ENCODE assay signal across 8 cellular contexts in the genomic region with DNA sequence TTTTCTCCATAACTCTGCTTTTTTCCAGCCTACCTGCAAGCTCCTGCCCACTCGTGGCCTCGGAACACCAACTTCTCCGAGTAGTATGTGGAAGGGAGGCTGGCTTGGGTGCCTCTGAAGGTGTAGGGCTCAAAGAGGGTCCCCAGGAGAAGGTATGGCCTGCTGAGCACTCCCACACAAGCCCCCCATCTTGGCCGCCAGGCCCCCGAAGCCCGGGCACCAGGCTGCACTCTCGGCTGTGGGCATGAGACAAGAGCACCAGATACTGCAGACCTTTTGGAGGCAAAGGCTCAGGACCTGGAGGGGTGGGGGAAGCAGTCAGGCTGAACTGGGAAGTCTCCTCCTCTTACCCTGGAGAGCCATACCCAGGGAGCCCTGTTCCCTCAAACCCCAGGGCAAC. TPM values are rescaled to one million over a fixed set of nuclear protein-coding genes. Genes with fewer than 3 reads are reported as not detected.
DNase-seq lines count a peak whose midpoint lies in the region; ATAC-seq and TF ChIP-seq lines count a peak whose summit lies in the region.

No MANE protein-coding gene starts in this region.

- peak overlapping the region; percentile 77 for H2AFZ ChIP-seq in KMS-11 (ENCODE audit: low read depth)

- POLR2A ChIA-PET in CD4-positive, alpha-beta memory T cell (lab: Charles Lee; ENCODE audit: partially characterized antibody) = interaction anchor here (9.6 kb wide), 1 partner anchor 17 kb away, joined by 210 read pairs; a partner anchor contains a TSS

- H3K4me1 Mint-ChIP-seq in CD4-positive, alpha-beta memory T cell = peaks cover 28 to 47% (median 34%) of the 10 kb centered on the region in 4 donors
- peaks cover 47% of the 10 kb centered on the region for H3K4me1 Mint-ChIP-seq in brain
- peaks cover 30 to 41% of the 10 kb centered on the region in 2 donors for H3K4me1 Mint-ChIP-seq in natural killer cell

- H3K4me2 ChIP-seq in KMS-11 = peak overlapping the region; percentile 91

- peak overlapping the region in 5 of 7 donors; percentile 48 to 97 (median 88) for H3K27ac Mint-ChIP-seq in CD4-positive, alpha-beta memory T cell
- H3K27ac Mint-ChIP-seq in brain (peak overlapping the region in 3 of 5 experiments; percentile 96 to 99 (median 97)), natural killer cell (peak overlapping the region in 1 of 2 donors; percentile 41)

- no peaks in the 10 kb centered on the region for H3K27me3 Mint-ChIP-seq in CD4-positive, alpha-beta memory T cell
- H3K27me3 Mint-ChIP-seq in brain = peaks cover 5% of the 10 kb centered on the region
- no peaks in the 10 kb centered on the region for H3K27me3 Mint-ChIP-seq in natural killer cell (ENCODE audit: low read depth in 2 of 2)

- peaks cover 13% of the 10 kb centered on the region for H3K79me2 ChIP-seq in KMS-11 (ENCODE audit: insufficient read depth, low read depth)

- peaks cover 5 to 6% of the 10 kb centered on the region in 2 donors for H3K36me3 Mint-ChIP-seq in CD4-positive, alpha-beta memory T cell
- peaks cover 14% of the 10 kb centered on the region for H3K36me3 Mint-ChIP-seq in brain
- H3K36me3 Mint-ChIP-seq in natural killer cell = no peaks in the 10 kb centered on the region

- CTCF ChIA-PET in CD4-positive, alpha-beta memory T cell (lab: Charles Lee; ENCODE audit: partially characterized antibody) = interaction anchor here (1.9 kb wide), 1 partner anchor 15 kb away, joined by 6 read pairs; no protein-coding TSS in a partner anchor

- H3K9ac ChIP-seq in KMS-11 = peak overlapping the region; percentile 91; the same call in 1 of the 2 replicates

- no peaks in the 10 kb centered on the region for H3K27me3 ChIP-seq in CD4-positive, alpha-beta memory T cell (ENCODE audit: insufficient read depth, low read length)
- no peaks in the 10 kb centered on the region for H3K27me3 ChIP-seq in KMS-11 (ENCODE audit: insufficient read depth, low read depth)

- in situ Hi-C loops in ACHN (cut with HindIII; ENCODE audit: low pct_ligation_motif_present, low pct_unique_long_range_greater_than_20kb, low sequenced_read_pairs) = no loop called here

- peak overlapping the region in 6 of 8 donors; percentile 58 to 93 (median 90) for H3K4me3 Mint-ChIP-seq in CD4-positive, alpha-beta memory T cell
- peak overlapping the region; percentile 90 to 94 (median 94) for H3K4me3 Mint-ChIP-seq in brain
- H3K4me3 Mint-ChIP-seq in natural killer cell = peak overlapping the region; percentile 86

- peak overlapping the region in 1 of 2 donors; percentile 66 for H3K4me3 ChIP-seq in CD4-positive, alpha-beta memory T cell (ENCODE audit: low read length in 2 of 2)
- no peak overlapping the region for H3K4me3 ChIP-seq in KMS-11 (IDR thresholded peaks at IDR 0.05; ENCODE audit: insufficient read depth, low read depth, low read length)

- intact Hi-C loops in CD4-positive, alpha-beta memory T cell (cut with micrococcal nuclease) = no loop called here
- intact Hi-C loops in natural killer cell (cut with micrococcal nuclease) = no loop called here

- peaks cover 49% of the 10 kb centered on the region for H3K4me1 ChIP-seq in CD4-positive, alpha-beta memory T cell (ENCODE audit: insufficient read depth, low read length)
- peaks cover 14% of the 10 kb centered on the region for H3K4me1 ChIP-seq in KMS-11 (ENCODE audit: low read depth, poor library complexity, severe bottlenecking)

- no peaks in the 10 kb centered on the region for H3K36me3 ChIP-seq in CD4-positive, alpha-beta memory T cell (ENCODE audit: insufficient read depth, low read length)
- no peaks in the 10 kb centered on the region for H3K36me3 ChIP-seq in KMS-11 (ENCODE audit: insufficient read depth)

- H3K27ac ChIP-seq in CD4-positive, alpha-beta memory T cell (ENCODE audit: low read depth, low read length) = no peak overlapping the region
- peak overlapping the region; percentile 89 for H3K27ac ChIP-seq in KMS-11

- H3K9me3 Mint-ChIP-seq in CD4-positive, alpha-beta memory T cell = no peaks in the 10 kb centered on the region
- H3K9me3 Mint-ChIP-seq in brain = peaks cover 0 to 4% (median 3%) of the 10 kb centered on the region in 5 experiments
- no peaks in the 10 kb centered on the region for H3K9me3 Mint-ChIP-seq in natural killer cell

- TF ChIP-seq CTCF in KMS-11 (conservative IDR thresholded peaks at IDR 0.05; ENCODE audit: low read depth, low read length) = no peak
- no peak for TF ChIP-seq CTCF in brain (conservative IDR thresholded peaks at IDR 0.05)
- no peak for TF ChIP-seq CTCF in natural killer cell (IDR thresholded peaks at IDR 0.05)

- no peak for DNase-seq in CD4-positive, alpha-beta memory T cell
- DNase-seq in natural killer cell (no peak), NCI-H2029 (lab: John Stamatoyannopoulos, UW) (no peak), RKO (ENCODE audit: low spot score) (no peak), ACHN (no peak)

- H4K20me1 ChIP-seq in KMS-11 (ENCODE audit: insufficient read depth) = no peaks in the 10 kb centered on the region

- ATAC-seq in natural killer cell (no peak), HG03175 (IDR thresholded peaks at IDR 0.05; ENCODE audit: unreplicated experiment) (no peak)

- H3K9me3 ChIP-seq in CD4-positive, alpha-beta memory T cell (ENCODE audit: control insufficient read depth in 1 of 2, low read length in 2 of 2) = no peaks in the 10 kb centered on the region

RNA-seq across cellular contexts. Expression of a gene that starts 1.7 kb away (rescaled TPM):
- total RNA-seq in CD4-positive, alpha-beta memory T cell = 10 to 100 TPM; 70.8 to 74.8 TPM
- polyA plus RNA-seq in CD4-positive, alpha-beta memory T cell = 10 to 100 TPM; 10.9 to 13.0 TPM
- 10.5 TPM for polyA plus RNA-seq in brain (ENCODE audit: insufficient read depth, low read depth, low replicate concordance)
- total RNA-seq in natural killer cell = 10 to 100 TPM; 50.4 to 58.7 (median 52.3) TPM

RNA-seq across cellular contexts. Expression of a gene that starts 19.2 kb away (rescaled TPM):
- 10 to 100 TPM; 39.7 to 42.8 TPM for total RNA-seq in CD4-positive, alpha-beta memory T cell
- 10 to 100 TPM; 12.4 to 29.2 TPM for polyA plus RNA-seq in CD4-positive, alpha-beta memory T cell
- 35.7 TPM for polyA plus RNA-seq in brain (ENCODE audit: insufficient read depth, low read depth, low replicate concordance)
- 10 to 100 TPM; 29.0 to 41.8 (median 38.7) TPM for total RNA-seq in natural killer cell

RNA-seq across cellular contexts. Expression of a gene that starts 31.5 kb away (rescaled TPM):
- 10 to 100 TPM; 40.9 to 43.4 TPM for total RNA-seq in CD4-positive, alpha-beta memory T cell
- polyA plus RNA-seq in CD4-positive, alpha-beta memory T cell = 1 to 10 TPM in 1 of 2 donors, under 1 TPM in 1; 0.77 to 4.4 TPM
- 40.7 TPM for polyA plus RNA-seq in brain (ENCODE audit: insufficient read depth, low read depth, low replicate concordance)
- 10 to 100 TPM; 19.0 to 27.5 (median 22.9) TPM for total RNA-seq in natural killer cell

RNA-seq across cellular contexts. Expression of a gene that starts 48.8 kb away (rescaled TPM):
- total RNA-seq in CD4-positive, alpha-beta memory T cell = 10 to 100 TPM; 18.3 to 19.6 TPM
- 10 to 100 TPM in 1 of 2 donors, 1 to 10 TPM in 1; 7.3 to 10.9 TPM for polyA plus RNA-seq in CD4-positive, alpha-beta memory T cell
- polyA plus RNA-seq in brain (ENCODE audit: insufficient read depth, low read depth, low replicate concordance) = 2.4 TPM
- total RNA-seq in natural killer cell = 1 to 10 TPM; 3.1 to 9.2 (median 6.2) TPM
